ENCODE assay signal across 28 cellular contexts in the genomic region with DNA sequence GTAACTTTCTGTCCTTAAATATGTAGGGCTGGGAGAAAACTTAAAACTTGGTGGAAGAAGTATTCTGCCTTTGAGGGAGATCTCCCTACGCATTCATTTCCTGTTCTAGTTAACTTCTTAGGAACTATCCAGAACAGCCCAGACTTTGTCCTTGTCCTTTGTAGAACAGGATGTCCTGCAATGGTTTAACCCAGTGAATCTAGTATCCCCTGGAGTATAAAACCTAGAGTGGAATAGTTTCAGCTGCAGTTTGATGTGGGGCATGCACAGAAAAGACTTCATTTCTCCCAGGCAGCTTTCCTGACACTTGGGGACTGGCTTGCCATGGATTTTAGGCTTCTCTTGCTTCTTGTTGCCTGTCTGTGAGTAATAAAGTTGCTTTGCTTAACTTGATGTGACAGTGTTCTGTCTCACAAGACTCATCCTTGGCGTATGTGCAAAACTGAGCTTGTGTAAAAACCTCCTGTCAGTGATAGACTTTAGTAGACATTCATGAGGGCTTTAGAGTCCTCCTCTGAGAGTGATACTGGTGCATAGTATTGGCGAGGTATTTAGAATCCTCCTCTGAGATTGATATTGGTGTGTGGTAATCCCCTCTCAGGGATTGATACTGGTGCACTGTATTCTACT. TPM values are rescaled to one million over a fixed set of nuclear protein-coding genes. Genes with fewer than 3 reads are reported as not detected.
DNase-seq lines count a peak whose midpoint lies in the region; ATAC-seq, FAIRE-seq and TF ChIP-seq lines count a peak whose summit lies in the region.
"Had no signal": no experiment of that assay in that cellular context is flagged by ENCODE, and none has a peak within 500 bp of the region (broad histone marks: within the 10 kb centered on the region; RNA-seq: fewer than 3 reads in every experiment).

No MANE protein-coding gene starts in this region.

- peaks cover 39% of the 10 kb centered on the region for H3K4me1 ChIP-seq in BLaER1
- no peaks in the 10 kb centered on the region for H3K4me1 ChIP-seq in GM12878 (ENCODE audit: control insufficient read depth, insufficient read depth, low read length)
- H3K4me1 ChIP-seq in right atrium auricular region: peaks cover 0 to 21% of the 10 kb centered on the region in 2 donors

- WGBS in GM12878 (ENCODE audit: insufficient coverage, insufficient replicate concordance, low lambda C conversion rate, missing lambda C conversion rate): 75% methylated on average over 3 of the region's 3 CpGs

- H2AFZ ChIP-seq in GM12878 (ENCODE audit: control insufficient read depth, low read depth, low read length): no peak overlapping the region

- ATAC-seq in GM12878 (peak; percentile 36), GM18861 (IDR thresholded peaks at IDR 0.05; ENCODE audit: unreplicated experiment) (no peak)
- ATAC-seq in CD4-positive, alpha-beta T cell (ENCODE audit: poor library complexity): no peak
- ATAC-seq: A549, body of pancreas had no signal

- no peaks in the 10 kb centered on the region for H3K27me3 Mint-ChIP-seq in CD4-positive, alpha-beta T cell
- H3K27me3 Mint-ChIP-seq: IgD-negative memory B cell had no signal

- H3K9ac ChIP-seq in BLaER1: no peak overlapping the region
- no peak overlapping the region for H3K9ac ChIP-seq in GM12878 (ENCODE audit: control insufficient read depth, insufficient read depth, low read length)

- H3K9me3 Mint-ChIP-seq in CD4-positive, alpha-beta T cell: no peaks in the 10 kb centered on the region
- H3K9me3 Mint-ChIP-seq: nephron progenitor cell; T-helper 2 cell treated with Interferon-gamma antibody and Interleukin-4, amounts not matched to agents 5 μg/mL and 100 μg/mL, for 36 hours had no signal

- CTCF ChIA-PET in GM12878 (lab: Yijun Ruan, JAX): interaction anchor here (1.1 kb wide), 1 partner anchor 26 kb away, joined by 4 read pairs; no protein-coding TSS in a partner anchor
- CTCF ChIA-PET in CD4-positive, alpha-beta T cell (lab: Charles Lee): no interaction called here

- H3K27me3 ChIP-seq in BLaER1: no peaks in the 10 kb centered on the region
- H3K27me3 ChIP-seq in GM12878 (replicated peaks in 1 of 2; ENCODE audit: control insufficient read depth in 2 of 2, insufficient read depth in 2 of 2, low read length in 1 of 2): no peaks in the 10 kb centered on the region
- H3K27me3 ChIP-seq in right atrium auricular region: no peaks in the 10 kb centered on the region
- H3K27me3 ChIP-seq in CD4-positive, alpha-beta T cell (ENCODE audit: control insufficient read depth, insufficient read depth, low read length): no peaks in the 10 kb centered on the region
- H3K27me3 ChIP-seq: body of pancreas, tibial nerve had no signal

- no peak for TF ChIP-seq RAD21 in GM12878 (IDR thresholded peaks at IDR 0.05; ENCODE audit: insufficient read depth, low read depth, low read length)

- H3K79me2 ChIP-seq in GM12878 (ENCODE audit: control insufficient read depth, insufficient read depth, low read length): no peaks in the 10 kb centered on the region

- H3K9me3 ChIP-seq in BLaER1 (no peaks in the 10 kb centered on the region), GM12878 (replicated peaks; ENCODE audit: control insufficient read depth, insufficient read depth, low read length) (no peaks in the 10 kb centered on the region), right atrium auricular region (no peaks in the 10 kb centered on the region)
- no peaks in the 10 kb centered on the region for H3K9me3 ChIP-seq in CD4-positive, alpha-beta T cell (ENCODE audit: control insufficient read depth, low read length)
- H3K9me3 ChIP-seq: A549, body of pancreas, tibial nerve had no signal

- RAD21 ChIA-PET in GM12878 (lab: Charles Lee; ENCODE audit: unreplicated experiment): no interaction called here

- no peak for TF ChIP-seq POLR2A in GM12878 (IDR thresholded peaks at IDR 0.05; ENCODE audit: low read depth, low read length)

- no peaks in the 10 kb centered on the region for H3K36me3 Mint-ChIP-seq in CD4-positive, alpha-beta T cell (ENCODE audit: low read depth)
- H3K36me3 Mint-ChIP-seq: IgD-negative memory B cell had no signal

- H3K27ac ChIP-seq in BLaER1: no peak overlapping the region
- no peak overlapping the region for H3K27ac ChIP-seq in GM12878 (ENCODE audit: control insufficient read depth, insufficient read depth)
- peak overlapping the region; percentile 31 to 32 for H3K27ac ChIP-seq in right atrium auricular region
- no peak overlapping the region for H3K27ac ChIP-seq in CD4-positive, alpha-beta T cell (ENCODE audit: low read depth, low read length)

- H3K4me3 ChIP-seq in BLaER1: no peak overlapping the region
- no peak overlapping the region for H3K4me3 ChIP-seq in GM12878
- peak overlapping the region in 1 of 2 donors; percentile 5 for H3K4me3 ChIP-seq in right atrium auricular region
- H3K4me3 ChIP-seq: A549, body of pancreas, lung, tibial nerve had no signal

- DNase-seq in GM12878 (ENCODE audit: low read depth, low spot score) (no peak), right atrium auricular region (ENCODE audit: low spot score) (no peak), renal cortical epithelial cell (ENCODE audit: low read depth) (peak; percentile 21), NCI-H748 (lab: John Stamatoyannopoulos, UW; ENCODE audit: unreplicated experiment) (no peak)
- no peak for DNase-seq in activated CD8-positive, alpha-beta memory T cell treated with anti-CD3 and anti-CD28 coated beads, Interleukin-2, amount 50 U/mL, for 4 hours
- DNase-seq in CD4-positive, alpha-beta T cell: no peak
- DNase-seq: activated CD4-positive, alpha-beta T cell treated with anti-CD3 and anti-CD28 coated beads for 4 hours; activated CD8-positive, alpha-beta memory T cell treated with anti-CD3 and anti-CD28 coated beads for 24 hours; activated naive CD4-positive, alpha-beta T cell; activated T-cell treated with anti-CD3 and anti-CD28 coated beads, Interleukin-2, amount 50 U/mL, for 1 hour; body of pancreas; effector CD4-positive, alpha-beta T cell; foreskin fibroblast; NCI-H1092; NCI-H187 treated with DMSO at 0.1 percent for 48 hours; NCI-H2171 treated with DMSO at 0.1 percent for 48 hours; NCI-H524; nephron progenitor cell; stimulated activated CD4-positive, alpha-beta T cell treated with anti-CD3 and anti-CD28 coated beads, Interleukin-1b, Interleukin-23, amount 100 ng/mL, for 48 hours had no signal

- SMC1A ChIA-PET in GM12878 (lab: Charles Lee; ENCODE audit: uncharacterized antibody, unreplicated experiment): interaction anchor here (1.0 kb wide), 1 partner anchor 79 kb away, joined by 3 read pairs; no protein-coding TSS in a partner anchor

- TF ChIP-seq EP300 in GM12878 (IDR thresholded peaks at IDR 0.05; ENCODE audit: borderline replicate concordance in 1 of 2, control insufficient read depth in 1 of 2, low read depth in 2 of 2, low read length in 2 of 2): no peak

- no peak for TF ChIP-seq CTCF in GM12878 (IDR thresholded peaks at IDR 0.05 in 2 of 3, conservative IDR thresholded peaks at IDR 0.05 in 1 of 3; ENCODE audit: control insufficient read depth in 2 of 3, extremely low read depth in 1 of 3, insufficient read depth in 1 of 3, low read depth in 3 of 3, low read length in 3 of 3)
- no peak for TF ChIP-seq CTCF in right atrium auricular region (IDR thresholded peaks at IDR 0.05)
- no peak for TF ChIP-seq CTCF in CD4-positive, alpha-beta T cell (IDR thresholded peaks at IDR 0.05)

- H4K20me1 ChIP-seq in BLaER1: no peaks in the 10 kb centered on the region
- H4K20me1 ChIP-seq in GM12878 (ENCODE audit: control insufficient read depth, insufficient read depth): no peaks in the 10 kb centered on the region; the same call in 1 of the 2 replicates

- no peaks in the 10 kb centered on the region for H3K4me1 Mint-ChIP-seq in CD4-positive, alpha-beta T cell (ENCODE audit: low read depth)

- H3K4me3 Mint-ChIP-seq in CD4-positive, alpha-beta T cell: no peak overlapping the region
- H3K4me3 Mint-ChIP-seq: nephron progenitor cell; T-helper 2 cell treated with Interferon-gamma antibody and Interleukin-4, amounts not matched to agents 5 μg/mL and 100 μg/mL, for 36 hours had no signal

- POLR2A ChIA-PET in GM12878 (lab: Charles Lee): no interaction called here
- POLR2A ChIA-PET in CD4-positive, alpha-beta T cell (lab: Charles Lee): no interaction called here

- H3K4me2 ChIP-seq in BLaER1 (peak overlapping the region; percentile 72), GM12878 (ENCODE audit: control insufficient read depth, insufficient read depth) (no peak overlapping the region)
- H3K4me2 ChIP-seq: A549 had no signal

- no peak for FAIRE-seq in GM12878 (lab: Jason Lieb, UNC)
- FAIRE-seq: A549, H54, islet of Langerhans had no signal

- BruUV-seq in GM12878 (replicated peaks; lab: Mats Ljungman, UMichigan): no TSS peak

- intact Hi-C loops in GM12878 (cut with micrococcal nuclease; ENCODE audit: unreplicated experiment): no loop called here
- intact Hi-C loops in CD4-positive, alpha-beta T cell (cut with DNase I, micrococcal nuclease): no loop called here

- H3K36me3 ChIP-seq in BLaER1: no peaks in the 10 kb centered on the region
- no peaks in the 10 kb centered on the region for H3K36me3 ChIP-seq in GM12878 (ENCODE audit: control insufficient read depth in 2 of 2, insufficient read depth in 2 of 2, low read length in 1 of 2)
- H3K36me3 ChIP-seq in right atrium auricular region: no peaks in the 10 kb centered on the region
- H3K36me3 ChIP-seq: tibial nerve had no signal

- in situ Hi-C loops in GM12878 (cut with MboI): no loop called here

- H3K27ac Mint-ChIP-seq in CD4-positive, alpha-beta T cell: no peak overlapping the region
- H3K27ac Mint-ChIP-seq: IgD-negative memory B cell; nephron progenitor cell; T-helper 2 cell treated with Interferon-gamma antibody and Interleukin-4, amounts not matched to agents 5 μg/mL and 100 μg/mL, for 36 hours had no signal

TF ChIP-seq in GM12878, 131 proteins besides CTCF, POLR2A, EP300 and RAD21 (continues in another document):
- TF ChIP-seq SREBF2 (IDR thresholded peaks at IDR 0.05; ENCODE audit: low read length): no peak

RNA-seq across cellular contexts. Expression of gene ARHGAP42, which starts 28.2 kb away (rescaled TPM):
- 15.7 and 16.7 TPM in 2 replicates for total RNA-seq in GM12878 (2013; cell fraction: nucleolus; rRNA removed)
- total RNA-seq in GM12878 (2014; rRNA removed) (4.1 and 4.7 TPM in 2 replicates), GM12878 (2014; rRNA removed; fragmentation: Illumina TruSeq; extraction: Trizol) (6.3 and 8.6 TPM in 2 replicates), GM12878 (2021) (4.5 and 4.9 TPM in 2 replicates), right atrium auricular region (10 to 100 TPM in 1 of 2 donors, 1 to 10 TPM in 1; 6.1 to 12.1 TPM), renal cortical epithelial cell (15.8 and 24.5 TPM in 2 replicates)
- 0.67 TPM for polyA plus RNA-seq in GM12878 (2011; ENCODE audit: low read depth)
- polyA plus RNA-seq in GM12878 (2011; rRNA removed) (3.1 and 3.5 TPM in 2 replicates), GM12878 (2014; fragmentation: Illumina TruSeq; extraction: Trizol) (5.8 and 5.9 TPM in 2 replicates), GM12878 (2014; fragmentation: Nextera tagmentation; extraction: Ambion mirVana) (1 to 10 TPM; 1.8 to 1.9 TPM), GM12878 (2014; rRNA removed) (2.5 and 2.6 TPM in 2 replicates), GM12878 (2016; fragmentation: Nextera tagmentation; extraction: Ambion mirVana) (1 to 10 TPM; 1.9 to 2.8 TPM)
- polyA plus RNA-seq in GM12878 (2011; cell fraction: cytosol; rRNA removed): 2.3 and 2.9 TPM in 2 replicates
- polyA plus RNA-seq in GM12878 (2011; cell fraction: nucleus; rRNA removed): 2.6 and 2.9 TPM in 2 replicates
- polyA plus RNA-seq in GM12878 (2012): 0.57 and 1.5 TPM in 2 replicates
- polyA minus RNA-seq in GM12878 (2011; rRNA and poly(A)+ RNA removed): 6.2 and 6.3 TPM in 2 replicates
- 2.0 and 3.2 TPM in 2 replicates for polyA minus RNA-seq in GM12878 (2011; cell fraction: cytosol; rRNA and poly(A)+ RNA removed)
- 3.7 and 7.1 TPM in 2 replicates for polyA minus RNA-seq in GM12878 (2011; cell fraction: nucleus; rRNA and poly(A)+ RNA removed)
- not detected for total RNA-seq in CD4-positive, alpha-beta T cell

Comparison
In these comparisons a context has a peak if more than half of its experiments do, and no peak if none do; other contexts are left out.
1. H3K27ac ChIP-seq: peak in right atrium auricular region (2 of 2); none in BLaER1 (single experiment), GM12878 (single experiment) and CD4-positive, alpha-beta T cell (single experiment).
2. RNA of gene ARHGAP42, which starts 28.2 kb away (total RNA-seq): 15.8 to 24.5 TPM in renal cortical epithelial cell, 6.1 to 12.1 TPM in right atrium auricular region and 4.1 to 16.7 TPM in GM12878; not detected in CD4-positive, alpha-beta T cell; every median in the first group is over 4 times any median in the second.